ENCODE assay signal across 24 cellular contexts in genomic region chr12:63525831-63526230, GRCh38.
"Had no signal": no experiment of that assay in that cellular context is flagged by ENCODE, and none has a peak within 500 bp of the region (broad histone marks: within the 10 kb centered on the region; RNA-seq: fewer than 3 reads in every experiment).

No MANE protein-coding gene starts in this region.

- H3K36me3 ChIP-seq: left ventricle myocardium inferior, lower lobe of right lung, prostate gland, stomach, thoracic aorta, transverse colon had no signal

- H2AFZ ChIP-seq: hepatocyte, parathyroid adenoma had no signal

- H3K9ac ChIP-seq: parathyroid adenoma had no signal

- DNase-seq: effector CD4-positive, alpha-beta T cell; endodermal cell; erythroblast; foreskin keratinocyte; head of caudate nucleus; kidney; left cardiac atrium; left ventricle myocardium inferior; lower lobe of right lung; midbrain; naive thymus-derived CD4-positive, alpha-beta T cell; nephron progenitor cell; stimulated activated CD4-positive, alpha-beta T cell treated with anti-CD3 and anti-CD28 coated beads, Interleukin-2, amount 100 ng/mL, for 24 hours; stimulated activated CD4-positive, alpha-beta T cell treated with anti-CD3 and anti-CD28 coated beads, Interleukin-4, amount 100 ng/mL, for 4 hours; stimulated activated naive B cell treated with anti-CD40 and anti-IgM and Interleukin-4, amounts not matched to agents 10 μg/mL and 1 μg/mL and 100 μg/mL, for 72 hours; stomach; substantia nigra; transverse colon had no signal

- H3K27ac ChIP-seq: coronary artery, foreskin keratinocyte, hepatocyte, left ventricle myocardium inferior, lower lobe of right lung, parathyroid adenoma, prostate gland, skin epidermis, stomach, thoracic aorta, transverse colon had no signal

- H3K4me1 ChIP-seq: foreskin keratinocyte, left ventricle myocardium inferior, lower lobe of right lung, parathyroid adenoma, prostate gland, stomach, transverse colon had no signal

- H3K79me2 ChIP-seq: hepatocyte, parathyroid adenoma had no signal

- H3K27me3 ChIP-seq: foreskin keratinocyte, hepatocyte, stomach, transverse colon had no signal

- H3K4me3 ChIP-seq: coronary artery, hepatocyte, left ventricle myocardium inferior, lower lobe of right lung, prostate gland, skin epidermis, stomach, thoracic aorta, transverse colon had no signal

- H3K4me2 ChIP-seq: hepatocyte had no signal

- H3K9me3 ChIP-seq: lower lobe of right lung, prostate gland, thoracic aorta, transverse colon had no signal
